In the genomic region with DNA sequence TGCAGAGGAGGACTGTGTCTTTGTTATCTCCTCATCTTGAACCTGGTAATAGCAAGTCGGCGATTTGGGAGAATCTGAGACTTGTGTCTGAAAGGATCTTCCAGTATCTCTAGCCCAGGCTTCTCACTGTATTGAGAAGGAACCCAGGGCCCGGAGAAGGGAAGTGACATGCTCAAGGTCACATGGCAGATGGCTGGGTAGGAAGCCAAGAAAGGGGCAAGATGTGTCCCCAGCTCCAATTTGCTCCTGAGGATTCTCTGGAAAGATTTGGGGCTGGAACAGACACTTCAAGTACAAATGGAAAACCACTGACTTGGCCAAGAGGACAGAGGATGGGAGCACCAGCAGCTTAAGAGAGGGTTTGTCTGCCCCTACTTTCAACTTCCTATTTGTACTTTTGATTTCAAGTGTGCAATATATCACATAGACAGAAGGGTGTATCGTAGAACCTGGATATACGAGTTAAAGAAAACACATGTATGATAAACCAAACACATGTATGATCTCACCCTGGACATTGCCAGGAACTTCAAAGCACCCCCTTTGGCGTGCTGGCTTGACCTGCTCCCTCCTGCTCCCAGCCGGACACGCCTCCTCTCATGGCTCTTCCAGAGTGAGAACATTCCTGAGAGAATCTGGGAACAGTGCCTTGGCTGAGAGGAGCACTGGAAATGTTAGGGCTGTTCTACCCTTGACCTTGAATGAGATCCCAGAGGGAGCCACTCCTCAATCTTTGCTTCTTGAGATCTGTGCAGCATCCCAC, we compare ENCODE assay signal across 16 cellular contexts.
DNase-seq lines count a peak whose midpoint lies in the region; ATAC-seq and TF ChIP-seq lines count a peak whose summit lies in the region.
"Had no signal": no experiment of that assay in that cellular context is flagged by ENCODE, and none has a peak within 500 bp of the region (broad histone marks: within the 10 kb centered on the region; RNA-seq: fewer than 3 reads in every experiment).

No MANE protein-coding gene starts in this region.

- intact Hi-C loops in body of pancreas (cut with DNase I) (no loop called here), transverse colon (cut with DNase I; ENCODE audit: low total_unique reads) (no loop called here)

- in situ Hi-C loops in transverse colon (cut with MboI; ENCODE audit: low pct_ligation_motif_present in 1 of 4, low pct_unique_long_range_greater_than_20kb in 1 of 4, low sequenced_read_pairs in 3 of 4) = no loop called here

- peak; percentile 6 for DNase-seq in EH (ENCODE audit: low read depth)
- DNase-seq in body of pancreas = peak in 3 of 4 donors; percentile 28 to 55 (median 46)
- DNase-seq in lung (ENCODE audit: low spot score) = no peak
- DNase-seq in transverse colon = peak; percentile 25
- DNase-seq: activated effector memory CD4-positive, alpha-beta T cell treated with Interleukin-2 at 50 U/mL for 16 hours; anterior cingulate cortex; CD4-positive, alpha-beta memory T cell; EL; glutamatergic neuron; NCI-H2029 treated with DMSO at 0.1 percent for 48 hours; stimulated activated CD4-positive, alpha-beta T cell treated with anti-CD3 and anti-CD28 coated beads, Interleukin-15, amount 100 ng/mL, for 24 hours had no signal

- TF ChIP-seq EP300 in transverse colon (IDR thresholded peaks at IDR 0.05; ENCODE audit: low read depth) = no peak

- H3K27ac ChIP-seq in body of pancreas = peak overlapping the region in 3 of 4 donors; percentile 70 to 83 (median 71)
- no peak overlapping the region for H3K27ac ChIP-seq in lung (ENCODE audit: low read depth in 1 of 2, low read length in 1 of 2)
- peak overlapping the region in 1 of 4 donors; percentile 1 for H3K27ac ChIP-seq in transverse colon
- H3K27ac ChIP-seq: parathyroid adenoma had no signal

- H3K9me3 ChIP-seq in body of pancreas (no peaks in the 10 kb centered on the region), lung (ENCODE audit: control insufficient read depth in 2 of 2, insufficient read depth in 1 of 2, low read length in 1 of 2) (no peaks in the 10 kb centered on the region), transverse colon (no peaks in the 10 kb centered on the region)

- no peak for ATAC-seq in body of pancreas
- peak; percentile 48 for ATAC-seq in lung (ENCODE audit: insufficient read depth, low FRiP score)
- no peak for ATAC-seq in HG03565 (IDR thresholded peaks at IDR 0.05; ENCODE audit: unreplicated experiment)
- no peak for ATAC-seq in GM18502 (IDR thresholded peaks at IDR 0.05; ENCODE audit: poor library complexity, unreplicated experiment)
- ATAC-seq in HG03460 (IDR thresholded peaks at IDR 0.05; ENCODE audit: unreplicated experiment) = no peak

- WGBS in body of pancreas, 2 donors = 32 to 40% methylated on average over 8 of the region's 8 CpGs
- 48 to 66% methylated on average over 8 of the region's 8 CpGs for WGBS in lung, 2 donors
- WGBS in transverse colon (ENCODE audit: low coverage in 1 of 2), 2 donors = 60 to 64% methylated on average over 2 to 8 of the region's 8 CpGs

- H3K4me1 ChIP-seq in body of pancreas (peaks cover 55% of the 10 kb centered on the region), lung (ENCODE audit: control insufficient read depth in 2 of 2, insufficient read depth in 2 of 2, low read length in 2 of 2) (peaks cover 4 to 5% of the 10 kb centered on the region in 2 donors), transverse colon (peaks cover 0 to 17% (median 4%) of the 10 kb centered on the region in 4 donors)

- TF ChIP-seq CTCF in body of pancreas (IDR thresholded peaks at IDR 0.05) = no peak
- TF ChIP-seq CTCF in lung (IDR thresholded peaks at IDR 0.05; ENCODE audit: control extremely low read depth, extremely low read depth) = no peak
- no peak for TF ChIP-seq CTCF in transverse colon (IDR thresholded peaks at IDR 0.05)

- H3K27me3 ChIP-seq in body of pancreas = no peaks in the 10 kb centered on the region
- no peaks in the 10 kb centered on the region for H3K27me3 ChIP-seq in lung (ENCODE audit: control insufficient read depth, insufficient read depth)
- no peaks in the 10 kb centered on the region for H3K27me3 ChIP-seq in transverse colon

- H3K4me3 ChIP-seq in body of pancreas (no peak overlapping the region), lung (no peak overlapping the region), transverse colon (no peak overlapping the region)
- H3K4me3 ChIP-seq: GM23338 had no signal

- TF ChIP-seq POLR2A in body of pancreas (IDR thresholded peaks at IDR 0.05) (no peak), transverse colon (IDR thresholded peaks at IDR 0.05) (no peak)

- H3K36me3 ChIP-seq in body of pancreas (replicated peaks in 1 of 2; ENCODE audit: insufficient read depth in 1 of 2, low read depth in 2 of 2) (no peaks in the 10 kb centered on the region), lung (ENCODE audit: control insufficient read depth in 2 of 2, insufficient read depth in 2 of 2, low read length in 2 of 2) (no peaks in the 10 kb centered on the region), transverse colon (no peaks in the 10 kb centered on the region)

Comparison
In these comparisons a context has a peak if more than half of its experiments do, and no peak if none do; other contexts are left out.
1. H3K27ac ChIP-seq: peak in body of pancreas (3 of 4); none in lung (0 of 2).